In the genomic region with DNA sequence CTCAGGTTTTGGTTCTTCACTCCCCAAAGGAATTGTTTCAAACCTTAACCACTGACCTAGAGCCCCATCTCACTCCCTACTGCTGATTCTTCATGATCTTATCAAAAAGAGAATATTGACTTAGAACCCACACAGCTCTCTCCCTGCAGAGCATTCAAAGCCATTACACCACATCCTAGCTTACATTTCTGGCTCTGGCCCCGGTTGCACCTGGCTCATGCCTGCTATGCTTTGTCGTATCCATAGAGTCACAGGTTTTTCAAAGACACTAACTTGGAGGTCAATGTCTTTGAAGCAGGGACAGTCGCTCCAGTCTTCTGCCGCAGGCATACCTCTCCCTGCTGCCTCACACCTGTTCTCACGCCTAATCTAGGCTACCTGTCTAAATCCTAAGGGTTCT, we compare ENCODE assay signal across 18 cellular contexts. TPM values are rescaled to one million over a fixed set of nuclear protein-coding genes. Genes with fewer than 3 reads are reported as not detected.
DNase-seq lines count a peak whose midpoint lies in the region; TF ChIP-seq lines count a peak whose summit lies in the region.
"Had no signal": no experiment of that assay in that cellular context is flagged by ENCODE, and none has a peak within 500 bp of the region (broad histone marks: within the 10 kb centered on the region; RNA-seq: fewer than 3 reads in every experiment).

No MANE protein-coding gene starts in this region.

- no peak overlapping the region for H3K4me3 ChIP-seq in Jurkat, Clone E6-1 (ENCODE audit: low read length)
- H3K4me3 ChIP-seq in WERI-Rb-1 (ENCODE audit: low read depth, low read length) (no peak overlapping the region), trophoblast cell (ENCODE audit: low read depth, low read length) (no peak overlapping the region)
- H3K4me3 ChIP-seq: BLaER1 treated with 17β-estradiol and CSF1 and Interleukin-3, amounts not matched to agents 10 nM and 100 nM had no signal

- WGBS in trophoblast cell (ENCODE audit: extremely low coverage, insufficient coverage, insufficient read length) = no CpG with 5 or more reads among the region's 5 CpGs

- no peak overlapping the region for H4K8ac ChIP-seq in trophoblast cell (ENCODE audit: low read depth, low read length)

- no peak overlapping the region for H3K18ac ChIP-seq in trophoblast cell (ENCODE audit: low read length)

- H3K9ac ChIP-seq in trophoblast cell (ENCODE audit: low read length) = peak overlapping the region; percentile 1
- H3K9ac ChIP-seq: BLaER1 treated with 17β-estradiol and CSF1 and Interleukin-3, amounts not matched to agents 10 nM and 100 nM had no signal

- H3K4me1 ChIP-seq in trophoblast cell (ENCODE audit: control insufficient read depth in 1 of 2, insufficient read depth in 2 of 2, low read length in 2 of 2) = peaks cover 0 to 2% of the 10 kb centered on the region in 2 experiments
- H3K4me1 ChIP-seq: Caco-2 had no signal

- DNase-seq in Jurkat, Clone E6-1 (ENCODE audit: low read depth, low spot score) = peak; percentile 56
- no peak for DNase-seq in WERI-Rb-1
- no peak for DNase-seq in trophoblast cell
- DNase-seq in AG08396 (ENCODE audit: low spot score) = no peak
- no peak for DNase-seq in NCI-H2196 treated with DMSO at 0.1 percent for 48 hours (lab: John Stamatoyannopoulos, UW; ENCODE audit: unreplicated experiment)
- DNase-seq: 8988T; ACHN; AML-193; Caco-2; Calu3; CD4-positive, alpha-beta T cell; CD8-positive, alpha-beta T cell; DMS79 treated with DMSO at 0.1 percent for 48 hours; GF-D8 had no signal

- no peak overlapping the region for H4K91ac ChIP-seq in trophoblast cell (ENCODE audit: low read depth, low read length)

- no peak overlapping the region for H4K12ac ChIP-seq in trophoblast cell (ENCODE audit: low read depth, low read length)

- H3K14ac ChIP-seq in trophoblast cell (ENCODE audit: low read length) = no peak overlapping the region

- H3K4ac ChIP-seq in trophoblast cell (ENCODE audit: low read depth, low read length) = no peak overlapping the region

- no peaks in the 10 kb centered on the region for H3K79me1 ChIP-seq in trophoblast cell (ENCODE audit: low read length)

- no peak overlapping the region for H3K4me2 ChIP-seq in trophoblast cell (ENCODE audit: low read length)

- H2BK12ac ChIP-seq in trophoblast cell (ENCODE audit: low read length) = no peak overlapping the region

- H3K27me3 ChIP-seq in WERI-Rb-1 (ENCODE audit: insufficient read depth, low read depth, severe bottlenecking) (no peaks in the 10 kb centered on the region), trophoblast cell (ENCODE audit: insufficient read depth, low read length) (no peaks in the 10 kb centered on the region)
- H3K27me3 ChIP-seq: BLaER1 treated with 17β-estradiol and CSF1 and Interleukin-3, amounts not matched to agents 10 nM and 100 nM had no signal

- no peak for TF ChIP-seq CTCF in WERI-Rb-1 (IDR thresholded peaks at IDR 0.05; ENCODE audit: low read depth, low read length)

- no peak overlapping the region for H2AFZ ChIP-seq in trophoblast cell (ENCODE audit: insufficient read depth, low read length, poor library complexity)

- H2AK5ac ChIP-seq in trophoblast cell (ENCODE audit: low read length) = no peak overlapping the region

- H3K27ac ChIP-seq in WERI-Rb-1 = peak overlapping the region; percentile 91
- H3K27ac ChIP-seq in trophoblast cell (ENCODE audit: low read depth, low read length) = no peak overlapping the region
- H3K27ac ChIP-seq: BLaER1 treated with 17β-estradiol and CSF1 and Interleukin-3, amounts not matched to agents 10 nM and 100 nM; C4-2B had no signal

- H3K36me3 ChIP-seq in WERI-Rb-1 (peaks cover 73% of the 10 kb centered on the region), trophoblast cell (ENCODE audit: control insufficient read depth in 1 of 2, insufficient read depth in 2 of 2, low read length in 2 of 2) (peaks cover 3 to 7% of the 10 kb centered on the region in 2 experiments)
- H3K36me3 ChIP-seq: BLaER1 treated with 17β-estradiol and CSF1 and Interleukin-3, amounts not matched to agents 10 nM and 100 nM had no signal

- no peak overlapping the region for H3K23ac ChIP-seq in trophoblast cell (ENCODE audit: low read length)

- no peak overlapping the region for H2BK5ac ChIP-seq in trophoblast cell (ENCODE audit: low read depth, low read length, poor library complexity)

- H3K9me3 ChIP-seq in WERI-Rb-1 (ENCODE audit: severe bottlenecking) (no peaks in the 10 kb centered on the region), trophoblast cell (ENCODE audit: insufficient read depth, low read depth, low read length) (no peaks in the 10 kb centered on the region)
- H3K9me3 ChIP-seq: BLaER1 treated with 17β-estradiol and CSF1 and Interleukin-3, amounts not matched to agents 10 nM and 100 nM; Caco-2 had no signal

- no peak overlapping the region for H2BK120ac ChIP-seq in trophoblast cell (ENCODE audit: insufficient read depth, low read length, poor library complexity)

- H3K79me2 ChIP-seq in trophoblast cell (ENCODE audit: control insufficient read depth, insufficient read depth, low read length, poor library complexity) = no peaks in the 10 kb centered on the region

RNA-seq across cellular contexts. Expression of gene FGFBP2, which starts 42.7 kb away (rescaled TPM):
- not detected for polyA plus RNA-seq in Jurkat, Clone E6-1 (2012; ENCODE audit: insufficient read depth, insufficient read length)
- 0.64 and 0.93 TPM in 2 replicates for polyA plus RNA-seq in trophoblast cell (2013)
- polyA plus RNA-seq: AG04450, BJ had no signal
